In genomic region chr10:71546220-71546619, GRCh38 we compare ENCODE assay signal across 7 cellular contexts.
"Had no signal": no experiment of that assay in that cellular context is flagged by ENCODE, and none has a peak within 500 bp of the region (broad histone marks: within the 10 kb centered on the region; RNA-seq: fewer than 3 reads in every experiment).

No MANE protein-coding gene starts in this region.

- H3K4me3 ChIP-seq: GM23248 had no signal

- H2AFZ ChIP-seq: GM23248 had no signal

- H3K9ac ChIP-seq: GM23248 had no signal

- FAIRE-seq: H54, HTR-8/SVneo had no signal

- H3K27ac ChIP-seq: GM23248 had no signal

- DNase-seq: GM23248, GOT3, H9, HCEC 1CT, KBM-7 had no signal
